8 cellular contexts compared by ENCODE assay signal in the genomic region with DNA sequence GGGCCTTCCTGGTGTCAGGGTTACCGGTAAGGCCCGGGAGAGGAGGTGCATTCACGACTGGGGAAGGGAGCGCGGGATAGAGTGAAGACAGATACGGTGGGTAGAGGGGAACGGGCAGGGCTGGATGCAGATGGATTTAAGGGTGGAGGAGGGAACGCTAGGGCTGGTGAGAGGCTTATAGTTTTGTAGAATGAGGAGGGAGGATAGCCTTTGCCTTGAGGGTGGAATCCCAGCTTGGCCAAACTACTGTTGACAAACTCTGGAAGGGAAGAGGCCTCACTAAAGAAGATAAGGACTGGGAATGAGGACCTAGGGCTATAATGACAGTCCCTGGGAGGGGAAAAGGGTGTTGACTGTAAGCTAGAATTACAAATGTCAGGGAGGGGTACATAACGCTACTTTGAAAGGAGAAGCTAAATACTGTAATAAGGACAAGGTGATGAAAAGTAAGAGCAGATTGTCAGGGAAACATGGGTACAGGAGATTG. TPM values are rescaled to one million over a fixed set of nuclear protein-coding genes. Genes with fewer than 3 reads are reported as not detected.
DNase-seq lines count a peak whose midpoint lies in the region; TF ChIP-seq lines count a peak whose summit lies in the region.

No MANE protein-coding gene starts in this region.

- peaks cover 0 to 9% (median 0%) of the 10 kb centered on the region in 4 donors for H3K4me1 ChIP-seq in Peyer's patch

- peak overlapping the region; percentile 93 for H3K9ac ChIP-seq in neural cell (ENCODE audit: low read length)

- no peaks in the 10 kb centered on the region for H3F3A ChIP-seq in neural cell (ENCODE audit: insufficient read depth, low read length, poor library complexity, severe bottlenecking)

- no peak for TF ChIP-seq POLR2A in Peyer's patch (IDR thresholded peaks at IDR 0.05)

- peak; percentile 41 for DNase-seq in NCI-H526 treated with DMSO at 0.1 percent for 48 hours (lab: John Stamatoyannopoulos, UW)
- DNase-seq in NCI-H526 (lab: John Stamatoyannopoulos, UW) = no peak
- DNase-seq in Peyer's patch = no peak
- DNase-seq in epithelial cell of esophagus (ENCODE audit: low read depth) = no peak
- DNase-seq in middle frontal gyrus (ENCODE audit: extremely low spot score, low spot score) = no peak
- DNase-seq in COLO829 (ENCODE audit: low spot score) = no peak
- no peak for DNase-seq in hepatic stellate cell (ENCODE audit: low spot score)

- no peak for TF ChIP-seq CTCF in Peyer's patch (IDR thresholded peaks at IDR 0.05)
- TF ChIP-seq CTCF in epithelial cell of esophagus (IDR thresholded peaks at IDR 0.05; ENCODE audit: insufficient read depth, low read depth, low read length, missing control alignments) = no peak
- no peak for TF ChIP-seq CTCF in neural cell (IDR thresholded peaks at IDR 0.05; ENCODE audit: poor library complexity, severe bottlenecking)

- H3K9me3 ChIP-seq in Peyer's patch (no peaks in the 10 kb centered on the region), neural cell (ENCODE audit: low read length) (no peaks in the 10 kb centered on the region)

- H3K27me3 ChIP-seq in Peyer's patch (no peaks in the 10 kb centered on the region), neural cell (ENCODE audit: insufficient read depth, low read depth, low read length) (no peaks in the 10 kb centered on the region)

- TF ChIP-seq RAD21 in neural cell (conservative IDR thresholded peaks at IDR 0.05) = peak; percentile 68

- H3K4me3 ChIP-seq in Peyer's patch (peak overlapping the region; percentile 71 to 99 (median 88)), epithelial cell of esophagus (ENCODE audit: low read length) (peak overlapping the region; percentile 84), neural cell (ENCODE audit: low read length) (peak overlapping the region; percentile 83)

- no peaks in the 10 kb centered on the region for H4K20me1 ChIP-seq in neural cell (ENCODE audit: insufficient read depth)

- peak overlapping the region; percentile 71 for H2AFZ ChIP-seq in neural cell (ENCODE audit: low read depth, low read length)

- peak overlapping the region; percentile 83 to 91 (median 86) for H3K27ac ChIP-seq in Peyer's patch
- H3K27ac ChIP-seq in neural cell (ENCODE audit: low read length) = peak overlapping the region; percentile 93

- TF ChIP-seq EP300 in neural cell (conservative IDR thresholded peaks at IDR 0.05; ENCODE audit: poor library complexity, severe bottlenecking) = no peak

- H3K79me2 ChIP-seq in neural cell (replicated peaks; ENCODE audit: insufficient read depth, low read length) = peaks cover 38% of the 10 kb centered on the region

- H3K36me3 ChIP-seq in Peyer's patch = no peaks in the 10 kb centered on the region
- H3K36me3 ChIP-seq in neural cell (ENCODE audit: insufficient read depth, low read length) = no peaks in the 10 kb centered on the region

- H3K9me2 ChIP-seq in neural cell (ENCODE audit: insufficient read depth, low read length) = no peaks in the 10 kb centered on the region

- H3K4me2 ChIP-seq in neural cell (ENCODE audit: low read length) = peak overlapping the region; percentile 45

TF ChIP-seq in neural cell, 6 proteins besides CTCF, POLR2A, EP300 and RAD21:
- TF ChIP-seq MXI1 (conservative IDR thresholded peaks at IDR 0.05; ENCODE audit: poor library complexity, severe bottlenecking) (peak; percentile 57), TAF1 (IDR thresholded peaks at IDR 0.05; ENCODE audit: low read depth) (no peak), SMC3 (conservative IDR thresholded peaks at IDR 0.05; ENCODE audit: poor library complexity) (no peak), POLR2AphosphoS5 (IDR thresholded peaks at IDR 0.05) (no peak)

RNA-seq across cellular contexts. Expression of a gene that starts 0.7 kb away (rescaled TPM):
- 10 to 100 TPM; 11.9 to 19.0 (median 12.2) TPM for total RNA-seq in Peyer's patch
- 25.2 and 32.6 TPM in 2 replicates for polyA plus RNA-seq in neural cell
- 65.0 and 78.1 TPM in 2 replicates for polyA minus RNA-seq in neural cell
